In the genomic region with DNA sequence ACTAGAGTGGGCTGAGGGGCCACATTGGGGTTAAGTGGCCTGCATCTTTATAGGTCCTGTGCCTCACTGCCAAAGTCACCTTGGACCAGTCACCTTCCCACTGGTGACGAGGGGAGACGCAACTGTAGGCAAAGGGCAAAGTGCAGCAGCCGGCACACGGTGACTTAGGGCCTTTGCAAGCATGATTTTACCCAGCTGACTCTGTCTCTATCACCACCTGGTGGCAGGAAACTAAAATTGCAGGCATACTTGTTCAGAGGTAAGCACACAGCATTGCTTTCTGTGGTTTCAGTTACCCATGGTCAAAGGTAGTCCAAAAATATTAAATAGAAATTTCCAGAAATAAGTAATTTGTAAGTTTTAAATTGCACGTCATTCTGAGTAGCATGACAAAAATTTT, we compare ENCODE assay signal across 11 cellular contexts.
DNase-seq lines count a peak whose midpoint lies in the region; ATAC-seq and TF ChIP-seq lines count a peak whose summit lies in the region.
"Had no signal": no experiment of that assay in that cellular context is flagged by ENCODE, and none has a peak within 500 bp of the region (broad histone marks: within the 10 kb centered on the region; RNA-seq: fewer than 3 reads in every experiment).

No MANE protein-coding gene starts in this region.

- no peak overlapping the region for H3K27ac Mint-ChIP-seq in activated T-cell treated with anti-CD3 and anti-CD28 coated beads, Interleukin-2, amount 50 U/mL, for 72 hours
- H3K27ac Mint-ChIP-seq in natural killer cell treated with Interleukin-12 subunit alpha and Interleukin-12 subunit beta and Interleukin-15 and Interleukin-18, amount 100 ng/mL, for 72 hours, result no peak overlapping the region

- H3K9me3 Mint-ChIP-seq in activated T-cell treated with anti-CD3 and anti-CD28 coated beads, Interleukin-2, amount 50 U/mL, for 72 hours, result peaks cover 0 to 3% of the 10 kb centered on the region in 2 donors
- H3K9me3 Mint-ChIP-seq in natural killer cell treated with Interleukin-12 subunit alpha and Interleukin-12 subunit beta and Interleukin-15 and Interleukin-18, amount 100 ng/mL, for 72 hours, result peaks cover 8% of the 10 kb centered on the region

- TF ChIP-seq CTCF in choroid plexus epithelial cell (conservative IDR thresholded peaks at IDR 0.05; ENCODE audit: low read depth, low read length) (peak; percentile 31), retinal pigment epithelial cell (conservative IDR thresholded peaks at IDR 0.05; ENCODE audit: low read depth, low read length) (peak; percentile 43)

- H3K9me3 ChIP-seq in HAP-1, result no peaks in the 10 kb centered on the region; the same call in 1 of the 2 replicates

- no peak for ATAC-seq in activated T-cell treated with anti-CD3 and anti-CD28 coated beads, Interleukin-2, amount 50 U/mL, for 72 hours (replicated peaks in 1 of 2)
- no peak for ATAC-seq in HG03139 (IDR thresholded peaks at IDR 0.05; ENCODE audit: unreplicated experiment)
- no peak for ATAC-seq in natural killer cell treated with Interleukin-12 subunit alpha and Interleukin-12 subunit beta and Interleukin-15 and Interleukin-18, amount 100 ng/mL, for 72 hours

- peaks cover 2% of the 10 kb centered on the region in 2 donors for H3K36me3 Mint-ChIP-seq in activated T-cell treated with anti-CD3 and anti-CD28 coated beads, Interleukin-2, amount 50 U/mL, for 72 hours (ENCODE audit: insufficient read depth in 2 of 2)
- no peaks in the 10 kb centered on the region for H3K36me3 Mint-ChIP-seq in natural killer cell treated with Interleukin-12 subunit alpha and Interleukin-12 subunit beta and Interleukin-15 and Interleukin-18, amount 100 ng/mL, for 72 hours

- no peaks in the 10 kb centered on the region for H3K27me3 ChIP-seq in HAP-1 (ENCODE audit: low read depth)
- H3K27me3 ChIP-seq: neutrophil had no signal

- in situ Hi-C loops in HAP-1 (cut with MboI; ENCODE audit: low sequenced_read_pairs), result no loop called here

- H3K4me3 ChIP-seq in choroid plexus epithelial cell (ENCODE audit: low read depth, low read length) (no peak overlapping the region), retinal pigment epithelial cell (ENCODE audit: low read length) (no peak overlapping the region), HAP-1 (no peak overlapping the region)

- DNase-seq in activated T-cell treated with anti-CD3 and anti-CD28 coated beads for 48 hours (ENCODE audit: low read depth) (peak; percentile 2), NAMALWA (ENCODE audit: low spot score) (peak; percentile 62), choroid plexus epithelial cell (ENCODE audit: low read depth) (no peak), retinal pigment epithelial cell (ENCODE audit: low read depth) (no peak), HAP-1 (ENCODE audit: low spot score in 2 of 2) (no peak)
- no peak for DNase-seq in activated T-cell treated with anti-CD3 and anti-CD28 coated beads, Interleukin-2, amount 50 U/mL, for 72 hours
- DNase-seq in natural killer cell treated with Interleukin-12 subunit alpha and Interleukin-12 subunit beta and Interleukin-15 and Interleukin-18, amount 100 ng/mL, for 72 hours (ENCODE audit: low spot score), result no peak
- DNase-seq: anterior cingulate cortex, NCI-H2081 had no signal

- no peaks in the 10 kb centered on the region for H3K4me1 Mint-ChIP-seq in activated T-cell treated with anti-CD3 and anti-CD28 coated beads, Interleukin-2, amount 50 U/mL, for 72 hours (ENCODE audit: low read depth)
- no peaks in the 10 kb centered on the region for H3K4me1 Mint-ChIP-seq in natural killer cell treated with Interleukin-12 subunit alpha and Interleukin-12 subunit beta and Interleukin-15 and Interleukin-18, amount 100 ng/mL, for 72 hours (ENCODE audit: low read depth in 2 of 2)

- H3K4me1 ChIP-seq in HAP-1, result no peaks in the 10 kb centered on the region

- H3K4me3 Mint-ChIP-seq in activated T-cell treated with anti-CD3 and anti-CD28 coated beads, Interleukin-2, amount 50 U/mL, for 72 hours, result no peak overlapping the region
- H3K4me3 Mint-ChIP-seq in natural killer cell treated with Interleukin-12 subunit alpha and Interleukin-12 subunit beta and Interleukin-15 and Interleukin-18, amount 100 ng/mL, for 72 hours, result no peak overlapping the region

- H3K27me3 Mint-ChIP-seq in activated T-cell treated with anti-CD3 and anti-CD28 coated beads, Interleukin-2, amount 50 U/mL, for 72 hours (ENCODE audit: low read depth), result no peaks in the 10 kb centered on the region
- peaks cover 0 to 4% of the 10 kb centered on the region in 2 donors for H3K27me3 Mint-ChIP-seq in natural killer cell treated with Interleukin-12 subunit alpha and Interleukin-12 subunit beta and Interleukin-15 and Interleukin-18, amount 100 ng/mL, for 72 hours

- no peaks in the 10 kb centered on the region for H3K36me3 ChIP-seq in HAP-1 (replicated peaks)
- H3K36me3 ChIP-seq: neutrophil had no signal

Comparison
In these comparisons a context has a peak if more than half of its experiments do, and no peak if none do; other contexts are left out.
1. DNase-seq: peak in activated T-cell treated with anti-CD3 and anti-CD28 coated beads for 48 hours (single experiment) and NAMALWA (single experiment); none in activated T-cell treated with anti-CD3 and anti-CD28 coated beads, Interleukin-2, amount 50 U/mL, for 72 hours (0 of 2), choroid plexus epithelial cell (single experiment), retinal pigment epithelial cell (single experiment), natural killer cell treated with Interleukin-12 subunit alpha and Interleukin-12 subunit beta and Interleukin-15 and Interleukin-18, amount 100 ng/mL, for 72 hours (single experiment) and HAP-1 (0 of 2).